ENCODE assay signal across 32 cellular contexts in the genomic region with DNA sequence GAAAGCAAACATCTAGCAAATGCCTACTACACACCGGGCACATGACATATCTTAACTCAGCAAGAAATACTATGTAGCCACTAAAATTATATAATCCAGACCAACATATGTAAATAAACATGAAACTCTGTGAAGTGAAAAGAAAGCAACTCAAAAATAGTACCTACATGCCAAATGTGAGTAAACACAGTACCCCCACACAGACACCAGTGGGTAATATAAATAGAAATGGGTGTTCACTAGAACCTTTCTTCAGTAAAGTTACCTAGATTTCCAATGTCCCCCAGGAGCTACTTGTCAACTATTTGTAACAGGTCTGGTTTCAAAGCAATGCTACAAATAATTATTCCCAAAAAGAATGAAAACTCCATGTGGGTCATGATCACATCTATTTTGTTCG.
"Had no signal": no experiment of that assay in that cellular context is flagged by ENCODE, and none has a peak within 500 bp of the region (broad histone marks: within the 10 kb centered on the region; RNA-seq: fewer than 3 reads in every experiment).

No MANE protein-coding gene starts in this region.

- DNase-seq: activated B cell treated with CpG ODN at 0.5 μM for 24 hours; activated CD4-positive, alpha-beta memory T cell treated with anti-CD3 and anti-CD28 coated beads for 36 hours; activated CD4-positive, alpha-beta T cell treated with anti-CD3 and anti-CD28 coated beads for 4 hours; activated CD4-positive, alpha-beta T cell treated with anti-CD3 and anti-CD28 coated beads, Interleukin-2, amount 50 U/mL, for 1 hour; activated CD4-positive, CD25-positive, alpha-beta regulatory T cell treated with anti-CD3 and anti-CD28 coated beads, Interleukin-2, amount 50 U/mL, for 72 hours; activated CD8-positive, alpha-beta memory T cell treated with anti-CD3 and anti-CD28 coated beads, Interleukin-2, amount 50 U/mL, for 4 hours; activated effector memory CD4-positive, alpha-beta T cell treated with Interleukin-2 at 50 U/mL for 16 hours; activated naive CD4-positive, alpha-beta T cell treated with anti-CD3 and anti-CD28 coated beads, Interleukin-2, amount 50 U/mL, for 16 hours; activated naive CD8-positive, alpha-beta T cell treated with anti-CD3 and anti-CD28 coated beads, Interleukin-2, amount 10 ng/mL, durations not matched to agents 7 days and 5 days; activated T-cell treated with anti-CD3 and anti-CD28 coated beads for 4 hours; activated T-cell treated with anti-CD3 and anti-CD28 coated beads, Interleukin-2, amount 50 U/mL, for 4 hours; amygdala; Karpas-422; NCI-H1048; NCI-H1105 treated with DMSO at 0.1 percent for 48 hours; NCI-H1436 treated with DMSO at 0.1 percent for 48 hours; NCI-H1694 treated with DMSO at 0.1 percent for 48 hours; NCI-H2029; NCI-H345; NCI-H526; NCI-H748 treated with DMSO at 0.1 percent for 48 hours; NK-92 treated with Interleukin-12 subunit alpha and Interleukin-12 subunit beta, amount 100 ng/mL, for 24 hours; PC-3; Peyer's patch; SIG-M5; T-helper 1 cell had no signal

- H3K4me3 Mint-ChIP-seq: activated B cell treated with CpG ODN at 0.5 μM for 24 hours; activated CD4-positive, alpha-beta memory T cell treated with anti-CD3 and anti-CD28 coated beads for 36 hours; activated naive CD8-positive, alpha-beta T cell treated with anti-CD3 and anti-CD28 coated beads, Interleukin-2, amount 10 ng/mL, durations not matched to agents 7 days and 5 days had no signal

- ATAC-seq: activated T-cell treated with anti-CD3 and anti-CD28 coated beads, Interleukin-2, amount 50 U/mL, for 4 hours; PC-3; Right ventricle myocardium inferior; SK-N-SH treated with all-trans-retinoic acid at 6 μM for 48 hours had no signal

- H3K27ac Mint-ChIP-seq: activated B cell treated with CpG ODN at 0.5 μM for 24 hours; activated CD4-positive, alpha-beta memory T cell treated with anti-CD3 and anti-CD28 coated beads for 36 hours; activated naive CD8-positive, alpha-beta T cell treated with anti-CD3 and anti-CD28 coated beads, Interleukin-2, amount 10 ng/mL, durations not matched to agents 7 days and 5 days; activated T-helper 1 cell treated with anti-CD3 and anti-CD28 coated beads, Interleukin-12 subunit alpha, Interleukin-12 subunit beta, Interleukin-2, Interleukin-4 antibody, amounts not matched to agents 30 ng/mL and 10 ng/mL and 1 ng/mL, durations not matched to agents 14 hours and 24 hours and 36 hours had no signal

- H3K27me3 Mint-ChIP-seq: activated B cell treated with CpG ODN at 0.5 μM for 24 hours; activated CD4-positive, alpha-beta memory T cell treated with anti-CD3 and anti-CD28 coated beads for 36 hours had no signal

- H3K27me3 ChIP-seq: ascending aorta, cardiac muscle cell, Peyer's patch had no signal

- H3K36me3 Mint-ChIP-seq: activated CD4-positive, alpha-beta memory T cell treated with anti-CD3 and anti-CD28 coated beads for 36 hours had no signal

- H3K9me3 ChIP-seq: ascending aorta, Peyer's patch had no signal

- FAIRE-seq: TTC549 had no signal

- H3K4me3 ChIP-seq: ascending aorta, cardiac muscle cell, Peyer's patch had no signal

- H3K4me1 ChIP-seq: ascending aorta had no signal

- H3K27ac ChIP-seq: ascending aorta, cardiac muscle cell, Peyer's patch had no signal

- H3K36me3 ChIP-seq: ascending aorta, cardiac muscle cell, Peyer's patch had no signal

- H3K9me3 Mint-ChIP-seq: activated B cell treated with CpG ODN at 0.5 μM for 24 hours; activated CD4-positive, alpha-beta memory T cell treated with anti-CD3 and anti-CD28 coated beads for 36 hours; activated naive CD8-positive, alpha-beta T cell treated with anti-CD3 and anti-CD28 coated beads, Interleukin-2, amount 10 ng/mL, durations not matched to agents 7 days and 5 days; activated T-cell treated with anti-CD3 and anti-CD28 coated beads, Interleukin-2, amount 50 U/mL, for 4 hours; activated T-helper 1 cell treated with anti-CD3 and anti-CD28 coated beads, Interleukin-12 subunit alpha, Interleukin-12 subunit beta, Interleukin-2, Interleukin-4 antibody, amounts not matched to agents 30 ng/mL and 10 ng/mL and 1 ng/mL, durations not matched to agents 14 hours and 24 hours and 36 hours had no signal
